ENCODE assay signal across 24 cellular contexts in the genomic region with DNA sequence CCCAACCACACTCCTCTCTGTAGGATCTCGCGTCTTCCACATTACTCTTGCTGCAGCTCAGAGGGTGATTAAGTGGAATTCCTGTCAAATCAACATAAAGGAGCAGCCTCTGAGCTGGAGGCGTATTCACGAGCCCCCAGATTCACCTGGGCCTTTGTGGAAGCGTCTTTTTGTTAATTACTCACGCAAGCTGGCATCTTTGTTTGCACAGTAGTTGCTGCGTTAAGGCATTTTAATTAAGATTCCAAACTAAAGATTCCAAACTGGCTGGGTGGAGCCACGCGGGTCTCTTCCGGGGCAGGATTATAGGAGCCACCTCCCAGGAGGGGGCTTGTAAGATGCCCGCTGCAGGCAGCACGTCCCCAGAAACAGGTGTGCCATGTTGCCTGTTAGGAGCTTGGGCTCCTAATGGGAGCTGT. TPM values are rescaled to one million over a fixed set of nuclear protein-coding genes. Genes with fewer than 3 reads are reported as not detected.
DNase-seq lines count a peak whose midpoint lies in the region; ATAC-seq, FAIRE-seq and TF ChIP-seq lines count a peak whose summit lies in the region.
"Had no signal": no experiment of that assay in that cellular context is flagged by ENCODE, and none has a peak within 500 bp of the region (broad histone marks: within the 10 kb centered on the region; RNA-seq: fewer than 3 reads in every experiment).

No MANE protein-coding gene starts in this region.

- no peak overlapping the region for H3K4me3 Mint-ChIP-seq in activated CD8-positive, alpha-beta memory T cell treated with anti-CD3 and anti-CD28 coated beads, Interleukin-2, amount 10 ng/mL, durations not matched to agents 7 days and 5 days
- no peak overlapping the region for H3K4me3 Mint-ChIP-seq in neural crest cell
- H3K4me3 Mint-ChIP-seq: CD4-positive, alpha-beta memory T cell had no signal

- no peak overlapping the region for H2BK15ac ChIP-seq in H1 (ENCODE audit: low read length)

- H3K27ac ChIP-seq in H1 (ENCODE audit: low read depth, low read length), result peak overlapping the region; percentile 23; the same call in 1 of the 2 replicates
- no peak overlapping the region for H3K27ac ChIP-seq in effector memory CD4-positive, alpha-beta T cell (ENCODE audit: insufficient read depth, low read length, poor library complexity, severe bottlenecking)
- H3K27ac ChIP-seq: HL-60 had no signal

- H3K23ac ChIP-seq in H1 (ENCODE audit: insufficient read length), result no peak overlapping the region

- H4K20me1 ChIP-seq in H1 (replicated peaks in 1 of 2; ENCODE audit: control insufficient read depth in 1 of 2, insufficient read depth in 2 of 2, low read length in 2 of 2), result peaks cover 0 to 4% of the 10 kb centered on the region in 2 experiments

- peak; percentile 24 for FAIRE-seq in H1 (lab: Jason Lieb, UNC)
- FAIRE-seq: G401.6, GM12878, HTR-8/SVneo had no signal

- no peak overlapping the region for H2BK12ac ChIP-seq in H1 (ENCODE audit: low read depth, low read length)

- H3K14ac ChIP-seq in H1 (ENCODE audit: insufficient read length), result no peak overlapping the region

- H2AFZ ChIP-seq in H1 (ENCODE audit: low read length), result no peak overlapping the region

- H4K8ac ChIP-seq in H1 (ENCODE audit: extremely low read depth, insufficient read depth, low read length), result no peak overlapping the region

- H3K4me1 ChIP-seq in H1 (replicated peaks in 1 of 4; ENCODE audit: control insufficient read depth in 3 of 4, insufficient read depth in 4 of 4, low read length in 3 of 4), result peaks cover 4 to 13% (median 6%) of the 10 kb centered on the region in 4 experiments; a peak in 5 of 7 replicates
- no peaks in the 10 kb centered on the region for H3K4me1 ChIP-seq in effector memory CD4-positive, alpha-beta T cell (ENCODE audit: control insufficient read depth, insufficient read depth, low read length, poor library complexity, severe bottlenecking)

- no peak for ATAC-seq in activated CD8-positive, alpha-beta memory T cell treated with anti-CD3 and anti-CD28 coated beads, Interleukin-2, amount 10 ng/mL, durations not matched to agents 7 days and 5 days
- ATAC-seq: GM12878, HCT116 had no signal

- H3K27ac Mint-ChIP-seq in activated CD8-positive, alpha-beta memory T cell treated with anti-CD3 and anti-CD28 coated beads, Interleukin-2, amount 10 ng/mL, durations not matched to agents 7 days and 5 days, result no peak overlapping the region
- peak overlapping the region; percentile 63 for H3K27ac Mint-ChIP-seq in neural crest cell (ENCODE audit: unreplicated experiment)
- H3K27ac Mint-ChIP-seq: CD4-positive, alpha-beta memory T cell had no signal

- no peaks in the 10 kb centered on the region for H3K36me3 Mint-ChIP-seq in activated CD8-positive, alpha-beta memory T cell treated with anti-CD3 and anti-CD28 coated beads, Interleukin-2, amount 10 ng/mL, durations not matched to agents 7 days and 5 days
- no peaks in the 10 kb centered on the region for H3K36me3 Mint-ChIP-seq in neural crest cell (ENCODE audit: low read depth)
- H3K36me3 Mint-ChIP-seq: CD4-positive, alpha-beta memory T cell had no signal

- no peak overlapping the region for H2BK20ac ChIP-seq in H1 (ENCODE audit: low read length)

- TF ChIP-seq RAD21 in H1 (IDR thresholded peaks at IDR 0.05 in 1 of 2, conservative IDR thresholded peaks at IDR 0.05 in 1 of 2; ENCODE audit: low read depth in 2 of 2, low read length in 2 of 2), result no peak

- peaks cover 5% of the 10 kb centered on the region; the same call in 1 of the 2 replicates for H3K23me2 ChIP-seq in H1 (ENCODE audit: low read depth, low read length)

- no peaks in the 10 kb centered on the region for H3K4me1 Mint-ChIP-seq in activated CD8-positive, alpha-beta memory T cell treated with anti-CD3 and anti-CD28 coated beads, Interleukin-2, amount 10 ng/mL, durations not matched to agents 7 days and 5 days
- peaks cover 63% of the 10 kb centered on the region for H3K4me1 Mint-ChIP-seq in neural crest cell

- no peak overlapping the region for H2AK5ac ChIP-seq in H1 (ENCODE audit: low read depth, low read length)

- TF ChIP-seq POLR2A in H1 (IDR thresholded peaks at IDR 0.05; ENCODE audit: control extremely low read depth in 1 of 2, low read depth in 2 of 2, low read length in 2 of 2), result no peak

- H4K5ac ChIP-seq in H1 (ENCODE audit: insufficient read length, low read depth, low read length), result no peak overlapping the region

- no peaks in the 10 kb centered on the region for H3K9me3 ChIP-seq in H1 (ENCODE audit: insufficient read depth in 2 of 2, low read depth in 1 of 2, low read length in 1 of 2)
- H3K9me3 ChIP-seq in effector memory CD4-positive, alpha-beta T cell (ENCODE audit: control insufficient read depth, low read length), result no peaks in the 10 kb centered on the region

- no peaks in the 10 kb centered on the region for H3K9me3 Mint-ChIP-seq in activated CD8-positive, alpha-beta memory T cell treated with anti-CD3 and anti-CD28 coated beads, Interleukin-2, amount 10 ng/mL, durations not matched to agents 7 days and 5 days (ENCODE audit: low read depth)
- H3K9me3 Mint-ChIP-seq in neural crest cell, result no peaks in the 10 kb centered on the region
- H3K9me3 Mint-ChIP-seq: CD4-positive, alpha-beta memory T cell had no signal

- no peak overlapping the region for H4K91ac ChIP-seq in H1 (replicated peaks; ENCODE audit: insufficient read length, low read length)

- no peaks in the 10 kb centered on the region for H3K36me3 ChIP-seq in H1 (ENCODE audit: control insufficient read depth in 2 of 4, insufficient read depth in 4 of 4, low read length in 3 of 4)
- H3K36me3 ChIP-seq in effector memory CD4-positive, alpha-beta T cell (ENCODE audit: control insufficient read depth, insufficient read depth, low read length), result no peaks in the 10 kb centered on the region

- no peak overlapping the region for H3K4me3 ChIP-seq in H1 (ENCODE audit: extremely low read depth in 1 of 4, insufficient read depth in 2 of 4, low read depth in 3 of 4, low read length in 4 of 4)
- H3K4me3 ChIP-seq in effector memory CD4-positive, alpha-beta T cell (ENCODE audit: insufficient read depth, low read depth, low read length, poor library complexity, severe bottlenecking), result no peak overlapping the region
- H3K4me3 ChIP-seq: GM12878 had no signal

- H3K9ac ChIP-seq in H1 (replicated peaks in 1 of 4; ENCODE audit: extremely low read depth in 1 of 4, low read depth in 3 of 4, low read length in 3 of 4), result no peak overlapping the region

- no peak for TF ChIP-seq EP300 in H1 (IDR thresholded peaks at IDR 0.05; ENCODE audit: borderline replicate concordance in 1 of 2, low read depth in 2 of 2, low read length in 2 of 2)

- peaks cover 19% of the 10 kb centered on the region for H3K27me3 Mint-ChIP-seq in activated CD8-positive, alpha-beta memory T cell treated with anti-CD3 and anti-CD28 coated beads, Interleukin-2, amount 10 ng/mL, durations not matched to agents 7 days and 5 days
- H3K27me3 Mint-ChIP-seq in neural crest cell (ENCODE audit: low read depth), result no peaks in the 10 kb centered on the region

- 0 out of 2 replicates have a peak, but pooled peaks cover 3% of the 10 kb centered on the region for H3K79me1 ChIP-seq in H1 (ENCODE audit: low read depth, low read length)

- WGBS in H1 (ENCODE audit: extremely low coverage in 1 of 2, insufficient coverage in 1 of 2, insufficient read length in 1 of 2, insufficient replicate concordance in 2 of 2, low coverage in 1 of 2, low lambda C conversion rate in 2 of 2, missing lambda C conversion rate in 1 of 2), 2 experiments, result 37% methylated on average over 12 of the region's 12 CpGs; no CpG with 5 or more reads in 1 of the 2 experiments

- no peak overlapping the region for H3K18ac ChIP-seq in H1 (ENCODE audit: extremely low read depth, low read length)

- no peak overlapping the region for H2BK120ac ChIP-seq in H1 (replicated peaks; ENCODE audit: low read depth, low read length)

- DNase-seq in activated CD8-positive, alpha-beta memory T cell treated with anti-CD3 and anti-CD28 coated beads, Interleukin-2, amount 10 ng/mL, durations not matched to agents 7 days and 5 days, result peak; percentile 34
- no peak for DNase-seq in activated CD8-positive, alpha-beta memory T cell treated with anti-CD3 and anti-CD28 coated beads for 24 hours
- DNase-seq in H1 (ENCODE audit: low read depth in 1 of 2, low spot score in 2 of 2), result peak in 1 of 2 experiments; percentile 46
- DNase-seq in neural crest cell (ENCODE audit: low read depth, low spot score), result no peak
- DNase-seq in NCI-H2081 (lab: John Stamatoyannopoulos, UW), result no peak
- DNase-seq in effector memory CD4-positive, alpha-beta T cell, result no peak
- DNase-seq in ureter (ENCODE audit: low spot score), result no peak
- DNase-seq in kidney tubule cell (ENCODE audit: low spot score), result no peak
- DNase-seq: 8988T; CD4-positive, alpha-beta memory T cell; DMS79 treated with DMSO at 0.1 percent for 48 hours; NCI-H1105 treated with DMSO at 0.1 percent for 48 hours; NCI-H1694 treated with DMSO at 0.1 percent for 48 hours; NCI-H526 treated with DMSO at 0.1 percent for 48 hours; NK-92 treated with Interleukin-12 subunit alpha and Interleukin-12 subunit beta, amount 100 ng/mL, for 24 hours; OCI-M1 had no signal

- POLR2A ChIA-PET in H1 (lab: Charles Lee; ENCODE audit: partially characterized antibody), result interaction anchor here (0.6 to 3.0 kb wide), 8 partner anchors 8 to 388 kb away, joined by 3 to 11 read pairs (median 4); no protein-coding TSS in a partner anchor

- TF ChIP-seq CTCF in H1 (IDR thresholded peaks at IDR 0.05; ENCODE audit: control extremely low read depth in 1 of 3, insufficient read depth in 1 of 3, low read depth in 1 of 3, low read length in 3 of 3), result no peak
- TF ChIP-seq CTCF in neural crest cell (conservative IDR thresholded peaks at IDR 0.05), result no peak

- CTCF ChIA-PET in activated CD8-positive, alpha-beta memory T cell treated with anti-CD3 and anti-CD28 coated beads, Interleukin-2, amount 10 ng/mL, durations not matched to agents 7 days and 5 days (lab: Charles Lee), result no interaction called here
- CTCF ChIA-PET in H1 (lab: Charles Lee; ENCODE audit: partially characterized antibody), result interaction anchor here (0.8 to 2.6 kb wide), 8 partner anchors 11 to 129 kb away, joined by 3 to 9 read pairs (median 4); no protein-coding TSS in a partner anchor

- no peaks in the 10 kb centered on the region for H3K79me2 ChIP-seq in H1 (ENCODE audit: control insufficient read depth in 1 of 2, insufficient read depth in 2 of 2, low read length in 2 of 2)

- H2BK5ac ChIP-seq in H1 (ENCODE audit: low read depth, low read length), result no peak overlapping the region

- no peak overlapping the region for H3K56ac ChIP-seq in H1 (replicated peaks; ENCODE audit: insufficient read length, low read depth, low read length)

- no peak overlapping the region; a peak in 1 of 4 replicates for H3K4me2 ChIP-seq in H1 (ENCODE audit: insufficient read depth in 1 of 2, low read depth in 2 of 2, low read length in 2 of 2)

- H3K27me3 ChIP-seq in H1 (replicated peaks in 1 of 4; ENCODE audit: control insufficient read depth in 3 of 4, extremely low read depth in 1 of 4, insufficient read depth in 3 of 4, low read length in 3 of 4), result peaks cover 0 to 1% (median 0%) of the 10 kb centered on the region in 4 experiments; a peak in 1 of 7 replicates
- H3K27me3 ChIP-seq in effector memory CD4-positive, alpha-beta T cell (replicated peaks; ENCODE audit: control insufficient read depth, insufficient read depth, low read length, poor library complexity, severe bottlenecking), result peaks cover 3% of the 10 kb centered on the region

- H3K4ac ChIP-seq in H1 (replicated peaks; ENCODE audit: insufficient read length, low read depth, low read length), result no peak overlapping the region

RNA-seq across cellular contexts. Expression of a gene that starts 21.5 kb away (rescaled TPM):
- not detected for total RNA-seq in activated CD8-positive, alpha-beta memory T cell treated with anti-CD3 and anti-CD28 coated beads, Interleukin-2, amount 10 ng/mL, durations not matched to agents 7 days and 5 days
- total RNA-seq in H1 (2021; fragmentation: NEBNext Ultra II Directional; extraction: Animal tissue kit (Norgen Biotek cat#: 25700)), result 0.24 TPM in 1 of 2 replicates, not detected in the other
- 0.08 TPM in 2 replicates for polyA plus RNA-seq in H1 (2011; rRNA removed)
- polyA plus RNA-seq in H1 (2011; cell fraction: cytosol; rRNA removed), result 0.14 TPM
- not detected for polyA plus RNA-seq in H1 (2011; cell fraction: nucleus; rRNA removed)
- polyA plus RNA-seq in H1 (2012, experiment 1 of 2), result 0.17 to 0.18 TPM in 2 of 4 replicates, not detected in the others
- polyA plus RNA-seq in H1 (2012, experiment 2 of 2), result not detected
- 0.12 TPM for polyA plus RNA-seq in H1 (2013, experiment 1 of 2)
- 0.24 TPM for polyA plus RNA-seq in H1 (2013, experiment 2 of 2)
- not detected in 2 replicates for polyA minus RNA-seq in H1 (2011; rRNA and poly(A)+ RNA removed)
- polyA minus RNA-seq in H1 (2011; cell fraction: cytosol; rRNA and poly(A)+ RNA removed), result not detected
- not detected for polyA minus RNA-seq in H1 (2011; cell fraction: nucleus; rRNA and poly(A)+ RNA removed)
- not detected in 2 replicates for total RNA-seq in neural crest cell
- not detected for total RNA-seq in ureter
- total RNA-seq: CD4-positive, alpha-beta memory T cell; GM12878; LHCN-M2; RPMI7951 had no signal
- polyA plus RNA-seq: BJ; CD4-positive, alpha-beta memory T cell; GM12878 had no signal
